15 cellular contexts compared by ENCODE assay signal in the genomic region with DNA sequence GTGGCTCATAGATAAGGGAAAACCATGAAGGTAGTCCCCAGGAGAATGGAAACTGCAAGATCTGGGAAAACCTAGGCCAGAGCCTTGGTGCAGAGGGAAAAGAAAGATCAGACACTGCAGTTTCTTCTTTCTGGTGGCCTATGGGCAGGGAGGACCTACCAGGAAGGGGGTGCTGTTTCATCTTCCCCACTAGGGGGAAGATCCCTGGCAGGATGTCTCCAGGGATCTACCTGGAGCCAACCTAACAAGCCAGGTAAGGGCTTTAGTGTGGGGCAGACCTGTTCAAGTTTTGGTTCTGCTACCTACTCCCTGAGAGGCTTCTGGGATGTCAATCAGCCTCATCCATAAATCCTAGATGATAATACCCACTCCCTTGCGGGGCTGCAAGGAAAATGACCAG. TPM values are rescaled to one million over a fixed set of nuclear protein-coding genes. Genes with fewer than 3 reads are reported as not detected.
DNase-seq lines count a peak whose midpoint lies in the region; ATAC-seq and TF ChIP-seq lines count a peak whose summit lies in the region.
"Had no signal": no experiment of that assay in that cellular context is flagged by ENCODE, and none has a peak within 500 bp of the region (broad histone marks: within the 10 kb centered on the region; RNA-seq: fewer than 3 reads in every experiment).

No MANE protein-coding gene starts in this region.

- no peak overlapping the region for H3K4me3 Mint-ChIP-seq in HFFc6
- H3K4me3 Mint-ChIP-seq in brain, result no peak overlapping the region
- H3K4me3 Mint-ChIP-seq in activated CD8-positive, alpha-beta T cell treated with anti-CD3 and anti-CD28 coated beads for 36 hours, result no peak overlapping the region
- H3K4me3 Mint-ChIP-seq in activated CD8-positive, alpha-beta T cell treated with anti-CD3 and anti-CD28 coated beads, Interleukin-2, amount 10 ng/mL, durations not matched to agents 7 days and 5 days, result no peak overlapping the region

- DNase-seq in BJ (ENCODE audit: low read depth) (no peak), HFFc6 (no peak), islet precursor cell (peak; percentile 63), OCI-M1 (lab: John Stamatoyannopoulos, UW) (no peak), SK-N-DZ (ENCODE audit: low spot score) (no peak)
- DNase-seq in activated CD8-positive, alpha-beta T cell treated with anti-CD3 and anti-CD28 coated beads for 36 hours, result no peak
- DNase-seq in activated CD8-positive, alpha-beta T cell treated with anti-CD3 and anti-CD28 coated beads, Interleukin-2, amount 10 ng/mL, durations not matched to agents 7 days and 5 days, result no peak
- DNase-seq: activated naive CD4-positive, alpha-beta T cell treated with anti-CD3 and anti-CD28 coated beads, Interleukin-2, amount 50 U/mL, for 16 hours; HCEC 1CT; NCI-H1105 treated with DMSO at 0.1 percent for 48 hours; NCI-H510A; SHP77; stimulated activated CD4-positive, alpha-beta T cell treated with anti-CD3 and anti-CD28 coated beads, Interleukin-4, amount 100 ng/mL, for 1 hour; stimulated activated naive CD4-positive, alpha-beta T cell treated with Interleukin-2 at 50 U/mL for 16 hours had no signal

- peak; percentile 18; the same call in 1 of the 2 replicates for TF ChIP-seq CTCF in BJ (IDR thresholded peaks at IDR 0.05; ENCODE audit: insufficient read depth, low read depth, low read length)
- peak; percentile 53; the same call in 1 of the 2 replicates for TF ChIP-seq CTCF in HFFc6 (IDR thresholded peaks at IDR 0.05)
- TF ChIP-seq CTCF in brain (conservative IDR thresholded peaks at IDR 0.05), result no peak
- no peak for TF ChIP-seq CTCF in activated CD8-positive, alpha-beta T cell treated with anti-CD3 and anti-CD28 coated beads for 36 hours (IDR thresholded peaks at IDR 0.05)

- H3K27ac Mint-ChIP-seq in HFFc6 (peak overlapping the region; percentile 92), brain (peak overlapping the region; percentile 13 to 84 (median 52))
- no peak overlapping the region for H3K27ac Mint-ChIP-seq in activated CD8-positive, alpha-beta T cell treated with anti-CD3 and anti-CD28 coated beads for 36 hours
- no peak overlapping the region for H3K27ac Mint-ChIP-seq in activated CD8-positive, alpha-beta T cell treated with anti-CD3 and anti-CD28 coated beads, Interleukin-2, amount 10 ng/mL, durations not matched to agents 7 days and 5 days

- intact Hi-C loops in activated CD8-positive, alpha-beta T cell treated with anti-CD3 and anti-CD28 coated beads for 36 hours (cut with micrococcal nuclease), result no loop called here

- no peaks in the 10 kb centered on the region for H3K27me3 ChIP-seq in BJ (ENCODE audit: control insufficient read depth, insufficient read depth, low read length)

- H3K9me3 Mint-ChIP-seq in HFFc6 (peaks cover under 1% of the 10 kb centered on the region; the same call in 1 of the 2 replicates), brain (no peaks in the 10 kb centered on the region)
- peaks cover 3% of the 10 kb centered on the region for H3K9me3 Mint-ChIP-seq in activated CD8-positive, alpha-beta T cell treated with anti-CD3 and anti-CD28 coated beads for 36 hours
- no peaks in the 10 kb centered on the region for H3K9me3 Mint-ChIP-seq in activated CD8-positive, alpha-beta T cell treated with anti-CD3 and anti-CD28 coated beads, Interleukin-2, amount 10 ng/mL, durations not matched to agents 7 days and 5 days (ENCODE audit: insufficient read depth)

- CTCF ChIA-PET in BJ (lab: Yijun Ruan, JAX), result no interaction called here
- CTCF ChIA-PET in activated CD8-positive, alpha-beta T cell treated with anti-CD3 and anti-CD28 coated beads for 36 hours (lab: Charles Lee), result no interaction called here
- CTCF ChIA-PET in activated CD8-positive, alpha-beta T cell treated with anti-CD3 and anti-CD28 coated beads, Interleukin-2, amount 10 ng/mL, durations not matched to agents 7 days and 5 days (lab: Charles Lee), result no interaction called here

- ATAC-seq in activated CD8-positive, alpha-beta T cell treated with anti-CD3 and anti-CD28 coated beads for 36 hours, result no peak
- no peak for ATAC-seq in activated CD8-positive, alpha-beta T cell treated with anti-CD3 and anti-CD28 coated beads, Interleukin-2, amount 10 ng/mL, durations not matched to agents 7 days and 5 days

- POLR2A ChIA-PET in BJ (lab: Charles Lee), result no interaction called here
- POLR2A ChIA-PET in activated CD8-positive, alpha-beta T cell treated with anti-CD3 and anti-CD28 coated beads for 36 hours (lab: Charles Lee), result no interaction called here
- POLR2A ChIA-PET in activated CD8-positive, alpha-beta T cell treated with anti-CD3 and anti-CD28 coated beads, Interleukin-2, amount 10 ng/mL, durations not matched to agents 7 days and 5 days (lab: Charles Lee), result no interaction called here

- H3K36me3 Mint-ChIP-seq in HFFc6 (ENCODE audit: low read depth) (peaks cover 29% of the 10 kb centered on the region), brain (peaks cover 24% of the 10 kb centered on the region)
- peaks cover 4% of the 10 kb centered on the region for H3K36me3 Mint-ChIP-seq in activated CD8-positive, alpha-beta T cell treated with anti-CD3 and anti-CD28 coated beads for 36 hours (ENCODE audit: low read depth)
- peaks cover 8% of the 10 kb centered on the region for H3K36me3 Mint-ChIP-seq in activated CD8-positive, alpha-beta T cell treated with anti-CD3 and anti-CD28 coated beads, Interleukin-2, amount 10 ng/mL, durations not matched to agents 7 days and 5 days (ENCODE audit: low read depth)

- peaks cover 3% of the 10 kb centered on the region for H3K36me3 ChIP-seq in BJ (ENCODE audit: control insufficient read depth, insufficient read depth, low read length)

- H3K27me3 Mint-ChIP-seq in HFFc6 (ENCODE audit: insufficient read depth) (no peaks in the 10 kb centered on the region), brain (peaks cover 3% of the 10 kb centered on the region)
- no peaks in the 10 kb centered on the region for H3K27me3 Mint-ChIP-seq in activated CD8-positive, alpha-beta T cell treated with anti-CD3 and anti-CD28 coated beads for 36 hours
- no peaks in the 10 kb centered on the region for H3K27me3 Mint-ChIP-seq in activated CD8-positive, alpha-beta T cell treated with anti-CD3 and anti-CD28 coated beads, Interleukin-2, amount 10 ng/mL, durations not matched to agents 7 days and 5 days (ENCODE audit: low read depth)

- no peak overlapping the region for H3K4me3 ChIP-seq in BJ (ENCODE audit: low read depth, low read length)

- H3K4me1 Mint-ChIP-seq in HFFc6 (ENCODE audit: low read depth) (peaks cover 88% of the 10 kb centered on the region), brain (peaks cover 46% of the 10 kb centered on the region)
- peaks cover 24% of the 10 kb centered on the region for H3K4me1 Mint-ChIP-seq in activated CD8-positive, alpha-beta T cell treated with anti-CD3 and anti-CD28 coated beads for 36 hours (ENCODE audit: low read depth)
- H3K4me1 Mint-ChIP-seq in activated CD8-positive, alpha-beta T cell treated with anti-CD3 and anti-CD28 coated beads, Interleukin-2, amount 10 ng/mL, durations not matched to agents 7 days and 5 days (ENCODE audit: low read depth), result peaks cover 5% of the 10 kb centered on the region

RNA-seq across cellular contexts. Expression of a gene that starts 21.4 kb away (rescaled TPM):
- polyA plus RNA-seq in BJ (2011; rRNA removed) (30.1 and 39.6 TPM in 2 replicates), brain (ENCODE audit: insufficient read depth, low read depth, low replicate concordance) (59.9 TPM)
- 36.7 and 39.1 TPM in 2 replicates for polyA minus RNA-seq in BJ (2011; rRNA and poly(A)+ RNA removed)
- 100 to 1,000 TPM in 4 of 6 experiments, 10 to 100 TPM in 2; 92.1 to 144 (median 101) TPM for total RNA-seq in HFFc6 (2021; fragmentation: NEBNext Ultra II Directional; extraction: Animal tissue kit (Norgen Biotek cat#: 25700))
- total RNA-seq in activated CD8-positive, alpha-beta T cell treated with anti-CD3 and anti-CD28 coated beads for 36 hours, result 10 to 100 TPM; 10.3 to 10.8 TPM
- 10 to 100 TPM; 22.1 to 25.0 TPM for total RNA-seq in activated CD8-positive, alpha-beta T cell treated with anti-CD3 and anti-CD28 coated beads, Interleukin-2, amount 10 ng/mL, durations not matched to agents 7 days and 5 days
- polyA plus RNA-seq in SK-N-DZ (2014; cell fraction: cytosol; rRNA removed), result 67.5 and 118 TPM in 2 replicates
- polyA plus RNA-seq in SK-N-DZ (2014; cell fraction: nucleus; rRNA removed), result 26.1 and 66.8 TPM in 2 replicates

RNA-seq across cellular contexts. Expression of a gene that starts 21.9 kb away (rescaled TPM):
- polyA plus RNA-seq in BJ (2011; rRNA removed) (0.93 and 1.2 TPM in 2 replicates), brain (ENCODE audit: insufficient read depth, low read depth, low replicate concordance) (7.1 TPM)
- 0.66 and 0.98 TPM in 2 replicates for polyA minus RNA-seq in BJ (2011; rRNA and poly(A)+ RNA removed)
- total RNA-seq in HFFc6 (2021; fragmentation: NEBNext Ultra II Directional; extraction: Animal tissue kit (Norgen Biotek cat#: 25700)), result under 1 TPM; 0.37 to 0.73 (median 0.61) TPM
- under 1 TPM in 1 of 2 experiments, not detected in 1; 0.25 TPM for total RNA-seq in activated CD8-positive, alpha-beta T cell treated with anti-CD3 and anti-CD28 coated beads for 36 hours
- total RNA-seq in activated CD8-positive, alpha-beta T cell treated with anti-CD3 and anti-CD28 coated beads, Interleukin-2, amount 10 ng/mL, durations not matched to agents 7 days and 5 days, result under 1 TPM; 0.70 to 0.95 TPM
- 0.48 and 0.49 TPM in 2 replicates for polyA plus RNA-seq in SK-N-DZ (2014; cell fraction: cytosol; rRNA removed)
- polyA plus RNA-seq in SK-N-DZ (2014; cell fraction: nucleus; rRNA removed), result 2.9 and 4.0 TPM in 2 replicates

Comparison
In these comparisons a context has a peak if more than half of its experiments do, and no peak if none do; other contexts are left out.
1. CTCF ChIP-seq: peak in BJ (single experiment) and HFFc6 (single experiment); none in brain (0 of 2) and activated CD8-positive, alpha-beta T cell treated with anti-CD3 and anti-CD28 coated beads for 36 hours (single experiment).
2. H3K27ac Mint-ChIP-seq: peak in HFFc6 (single experiment) and brain (5 of 5); none in activated CD8-positive, alpha-beta T cell treated with anti-CD3 and anti-CD28 coated beads for 36 hours (single experiment) and activated CD8-positive, alpha-beta T cell treated with anti-CD3 and anti-CD28 coated beads, Interleukin-2, amount 10 ng/mL, durations not matched to agents 7 days and 5 days (single experiment).